ENCODE assay signal across 25 cellular contexts in the genomic region with DNA sequence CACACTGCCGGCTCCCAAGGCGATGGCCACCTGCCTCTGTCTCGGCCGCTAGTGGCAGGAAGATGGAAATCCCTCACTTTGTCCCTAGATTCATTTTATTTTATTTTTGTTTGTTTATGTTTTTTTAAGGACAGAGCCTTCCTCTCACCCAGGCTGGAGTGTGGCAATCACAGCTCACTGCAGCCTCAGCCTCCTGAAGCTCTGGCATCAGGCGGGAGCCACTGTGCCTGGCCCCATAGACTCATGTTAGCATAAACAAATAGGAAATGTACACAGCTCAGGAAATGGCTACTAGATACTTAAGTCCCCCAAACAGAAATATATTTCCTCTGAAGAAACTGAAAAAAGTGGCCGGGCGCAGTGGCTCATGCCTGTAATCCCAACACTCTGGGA. TPM values are rescaled to one million over a fixed set of nuclear protein-coding genes. Genes with fewer than 3 reads are reported as not detected.
DNase-seq lines count a peak whose midpoint lies in the region; ATAC-seq and TF ChIP-seq lines count a peak whose summit lies in the region.
"Had no signal": no experiment of that assay in that cellular context is flagged by ENCODE, and none has a peak within 500 bp of the region (broad histone marks: within the 10 kb centered on the region; RNA-seq: fewer than 3 reads in every experiment).

No MANE protein-coding gene starts in this region.

- intact Hi-C loops in esophagus squamous epithelium (cut with DNase I) (no loop called here), sigmoid colon (cut with DNase I) (loop anchor here (5.0 kb wide), 2 partner anchors 98 to 122 kb away; partner anchors contain the start of genes PHRF1 and SLC25A22)

- H3K4me2 ChIP-seq in BLaER1 treated with 17β-estradiol and CSF1 and Interleukin-3, amounts not matched to agents 10 nM and 100 nM = peak overlapping the region; percentile 72 to 97 (median 89)

- H3K27ac ChIP-seq in BLaER1 treated with 17β-estradiol and CSF1 and Interleukin-3, amounts not matched to agents 10 nM and 100 nM = peak overlapping the region in 10 of 11 experiments; percentile 97 to 100 (median 100); a peak in 20 of 22 replicates
- H3K27ac ChIP-seq in VCaP (peak overlapping the region; percentile 99), esophagus squamous epithelium (peak overlapping the region; percentile 97 to 100 (median 100)), sigmoid colon (peak overlapping the region in 3 of 4 donors; percentile 98 to 100 (median 99))
- H3K27ac ChIP-seq: coronary artery, foreskin keratinocyte had no signal

- DNase-seq in esophagus squamous epithelium (lab: John Stamatoyannopoulos, UW) (no peak), sigmoid colon (no peak), cerebellum (ENCODE audit: low spot score) (no peak)
- no peak for DNase-seq in stimulated activated CD4-positive, alpha-beta T cell treated with anti-CD3 and anti-CD28 coated beads, Interleukin-4, amount 100 ng/mL, for 4 hours
- DNase-seq: activated CD4-positive, alpha-beta T cell treated with anti-CD3 and anti-CD28 coated beads for 4 hours; amygdala; effector memory CD4-positive, alpha-beta T cell; erythroblast; foreskin keratinocyte; left colon; natural killer cell; NCI-H1048; NCI-H1694 treated with DMSO at 0.1 percent for 48 hours; NCI-H446 treated with DMSO at 0.1 percent for 48 hours; NCI-H82; small intestine; T-helper 9 cell had no signal

- H3K9ac ChIP-seq in BLaER1 treated with 17β-estradiol and CSF1 and Interleukin-3, amounts not matched to agents 10 nM and 100 nM = peak overlapping the region; percentile 95 to 100 (median 99); a peak in 17 of 22 replicates

- peaks cover 0 to 2% (median 0%) of the 10 kb centered on the region in 11 experiments; a peak in 2 of 22 replicates for H3K27me3 ChIP-seq in BLaER1 treated with 17β-estradiol and CSF1 and Interleukin-3, amounts not matched to agents 10 nM and 100 nM
- H3K27me3 ChIP-seq in esophagus squamous epithelium (no peaks in the 10 kb centered on the region), sigmoid colon (no peaks in the 10 kb centered on the region)
- H3K27me3 ChIP-seq: foreskin keratinocyte, tibial nerve had no signal

- TF ChIP-seq CTCF in VCaP (conservative IDR thresholded peaks at IDR 0.05) (no peak), esophagus squamous epithelium (IDR thresholded peaks at IDR 0.05) (no peak), sigmoid colon (IDR thresholded peaks at IDR 0.05) (no peak)

- ATAC-seq in GM21447 (IDR thresholded peaks at IDR 0.05; ENCODE audit: unreplicated experiment) (no peak), HG02642 (IDR thresholded peaks at IDR 0.05; ENCODE audit: poor library complexity, unreplicated experiment) (no peak)
- ATAC-seq: foreskin keratinocyte, left colon, mucosa of descending colon, natural killer cell had no signal

- H3K36me3 ChIP-seq in BLaER1 treated with 17β-estradiol and CSF1 and Interleukin-3, amounts not matched to agents 10 nM and 100 nM = peaks cover 9 to 43% (median 21%) of the 10 kb centered on the region in 11 experiments
- H3K36me3 ChIP-seq in esophagus squamous epithelium (peaks cover 0 to 46% (median 0%) of the 10 kb centered on the region in 3 donors), sigmoid colon (peaks cover 0 to 39% (median 8%) of the 10 kb centered on the region in 4 donors)

- WGBS in esophagus squamous epithelium, 2 donors = 84 to 91% methylated on average over 7 of the region's 7 CpGs
- 92 to 93% methylated on average over 7 of the region's 7 CpGs for WGBS in sigmoid colon, 2 donors

- H3K4me3 ChIP-seq in BLaER1 treated with 17β-estradiol and CSF1 and Interleukin-3, amounts not matched to agents 10 nM and 100 nM = peak overlapping the region in 2 of 10 experiments; percentile 8 to 94; a peak in 2 of 20 replicates
- no peak overlapping the region for H3K4me3 ChIP-seq in esophagus squamous epithelium
- no peak overlapping the region for H3K4me3 ChIP-seq in sigmoid colon
- H3K4me3 ChIP-seq: coronary artery, HAP-1, mucosa of descending colon, tibial nerve had no signal

- peaks cover 63 to 74% (median 71%) of the 10 kb centered on the region in 10 experiments for H3K4me1 ChIP-seq in BLaER1 treated with 17β-estradiol and CSF1 and Interleukin-3, amounts not matched to agents 10 nM and 100 nM
- H3K4me1 ChIP-seq in esophagus squamous epithelium (peaks cover 43 to 77% (median 52%) of the 10 kb centered on the region in 3 donors), sigmoid colon (peaks cover 0 to 43% (median 31%) of the 10 kb centered on the region in 4 donors)

- peaks cover 0 to 10% (median 0%) of the 10 kb centered on the region in 11 experiments; a peak in 8 of 22 replicates for H3K9me3 ChIP-seq in BLaER1 treated with 17β-estradiol and CSF1 and Interleukin-3, amounts not matched to agents 10 nM and 100 nM (replicated peaks in 1 of 11)
- H3K9me3 ChIP-seq in esophagus squamous epithelium (no peaks in the 10 kb centered on the region), sigmoid colon (no peaks in the 10 kb centered on the region)
- H3K9me3 ChIP-seq: HAP-1, mucosa of descending colon, tibial nerve had no signal

- peaks cover 0 to 52% (median 14%) of the 10 kb centered on the region in 11 experiments; a peak in 12 of 22 replicates for H4K20me1 ChIP-seq in BLaER1 treated with 17β-estradiol and CSF1 and Interleukin-3, amounts not matched to agents 10 nM and 100 nM

- no peak for TF ChIP-seq EP300 in sigmoid colon (IDR thresholded peaks at IDR 0.05)

- no peak for TF ChIP-seq POLR2A in esophagus squamous epithelium (IDR thresholded peaks at IDR 0.05)
- no peak for TF ChIP-seq POLR2A in sigmoid colon (IDR thresholded peaks at IDR 0.05)

RNA-seq across cellular contexts. Expression of gene TMEM80, which starts 3.5 kb away (rescaled TPM):
- total RNA-seq in esophagus squamous epithelium (10 to 100 TPM; 16.1 to 55.3 (median 18.1) TPM), sigmoid colon (10 to 100 TPM; 20.9 to 41.5 (median 39.6) TPM), cerebellum (11.1 TPM)
- 10 to 100 TPM in 2 of 3 donors, 1 to 10 TPM in 1; 7.9 to 27.6 (median 25.7) TPM for polyA plus RNA-seq in sigmoid colon

RNA-seq across cellular contexts. Expression of gene DEAF1, which starts 4.1 kb away (rescaled TPM):
- 10 to 100 TPM; 18.3 to 45.0 (median 25.4) TPM for total RNA-seq in esophagus squamous epithelium
- 10 to 100 TPM; 15.1 to 29.6 (median 22.2) TPM for total RNA-seq in sigmoid colon
- 10 to 100 TPM; 11.3 to 18.6 (median 14.4) TPM for polyA plus RNA-seq in sigmoid colon
- 61.0 TPM for total RNA-seq in cerebellum

RNA-seq across cellular contexts. Expression of gene EPS8L2, which starts 6.9 kb away (rescaled TPM):
- total RNA-seq in esophagus squamous epithelium (100 to 1,000 TPM; 163 to 367 (median 238) TPM), sigmoid colon (10 to 100 TPM in 2 of 4 donors, 1 to 10 TPM in 2; 5.4 to 15.6 (median 11.6) TPM), cerebellum (6.8 TPM)
- 100 to 1,000 TPM; 153 to 168 (median 155) TPM for polyA plus RNA-seq in sigmoid colon

RNA-seq across cellular contexts. Expression of gene TALDO1, which starts 48.2 kb away (rescaled TPM):
- total RNA-seq in esophagus squamous epithelium = 100 to 1,000 TPM; 311 to 629 (median 504) TPM
- 100 to 1,000 TPM in 2 of 4 donors, 10 to 100 TPM in 2; 94.6 to 133 (median 108) TPM for total RNA-seq in sigmoid colon
- polyA plus RNA-seq in sigmoid colon = 100 to 1,000 TPM; 142 to 177 (median 170) TPM
- total RNA-seq in cerebellum = 52.0 TPM

Comparison
In these comparisons a context has a peak if more than half of its experiments do, and no peak if none do; other contexts are left out.
1. RNA of gene EPS8L2, which starts 6.9 kb away (total RNA-seq): 163 to 367 TPM in esophagus squamous epithelium; 5.4 to 15.6 TPM in sigmoid colon and 6.8 TPM in cerebellum (single experiment); every median in the first group is over 4 times any median in the second.
2. Peak in every context shown above with its lines, with median percentiles within 50 percentile points of each other: H3K27ac ChIP-seq.